In genomic region chr15:66570842-66571241, GRCh38 we compare ENCODE assay signal across 17 cellular contexts. TPM values are rescaled to one million over a fixed set of nuclear protein-coding genes. Genes with fewer than 3 reads are reported as not detected.
A peak's percentile ranks its signal among the peaks of the same experiment; 100 is the strongest.
DNase-seq lines count a peak whose midpoint lies in the region; ATAC-seq and TF ChIP-seq lines count a peak whose summit lies in the region.
"Had no signal": no experiment of that assay in that cellular context is flagged by ENCODE, and none has a peak within 500 bp of the region (broad histone marks: within the 10 kb centered on the region; RNA-seq: fewer than 3 reads in every experiment).

No MANE protein-coding gene starts in this region.

- H3K27ac ChIP-seq in WERI-Rb-1 (no peak overlapping the region), spleen (no peak overlapping the region)
- H3K27ac ChIP-seq: C4-2B had no signal

- no peaks in the 10 kb centered on the region for H3K9me3 ChIP-seq in WERI-Rb-1 (ENCODE audit: severe bottlenecking)
- no peaks in the 10 kb centered on the region for H3K9me3 ChIP-seq in spleen
- H3K9me3 ChIP-seq: BE2C had no signal

- no peak for ATAC-seq in left lobe of liver
- ATAC-seq: CD8-positive, alpha-beta T cell had no signal

- 88 to 95% (median 92%) methylated on average over 5 of the region's 5 CpGs for WGBS in spleen, 5 donors

- intact Hi-C loops in spleen (cut with DNase I; ENCODE audit: low total_unique reads), result no loop called here

- H3K4me3 ChIP-seq in WERI-Rb-1 (ENCODE audit: low read depth, low read length), result no peak overlapping the region
- no peak overlapping the region for H3K4me3 ChIP-seq in spleen

- TF ChIP-seq CTCF in WERI-Rb-1 (IDR thresholded peaks at IDR 0.05; ENCODE audit: low read depth, low read length) (no peak), spleen (IDR thresholded peaks at IDR 0.05 in 8 of 11, conservative IDR thresholded peaks at IDR 0.05 in 3 of 11) (no peak)

- H3K27me3 ChIP-seq in WERI-Rb-1 (ENCODE audit: insufficient read depth, low read depth, severe bottlenecking) (no peaks in the 10 kb centered on the region), spleen (replicated peaks in 1 of 7) (no peaks in the 10 kb centered on the region)
- H3K27me3 ChIP-seq: BE2C had no signal

- DNase-seq in NCI-H82 (lab: John Stamatoyannopoulos, UW) (peak; percentile 93), WERI-Rb-1 (peak; percentile 42), left lobe of liver (ENCODE audit: low spot score) (peak; percentile 24), spleen (peak; percentile 45), AG08395 (ENCODE audit: low spot score) (no peak), iPS-NIHi11 (ENCODE audit: low spot score) (no peak)
- DNase-seq in NK-92 treated with Interleukin-12 subunit alpha and Interleukin-12 subunit beta, amount 100 ng/mL, for 24 hours (lab: John Stamatoyannopoulos, UW), result no peak
- DNase-seq: BE2C; CD8-positive, alpha-beta T cell; COR-L47; DMS153; DMS79 treated with DMSO at 0.1 percent for 48 hours; EL; GOT3; H9 had no signal

- peaks cover 0 to 10% (median 3%) of the 10 kb centered on the region in 6 donors for H3K4me1 ChIP-seq in spleen

- H3K36me3 ChIP-seq in WERI-Rb-1, result no peaks in the 10 kb centered on the region
- no peaks in the 10 kb centered on the region for H3K36me3 ChIP-seq in spleen
- H3K36me3 ChIP-seq: BE2C had no signal

- TF ChIP-seq POLR2A in spleen (IDR thresholded peaks at IDR 0.05), result no peak

RNA-seq across cellular contexts. Expression of gene LCTL, which starts 5.0 kb away (rescaled TPM):
- total RNA-seq in left lobe of liver (not detected), spleen (not detected)
- not detected for polyA plus RNA-seq in spleen
- total RNA-seq: CD8-positive, alpha-beta T cell; HT-29 had no signal

Comparison
In these comparisons a context has a peak if more than half of its experiments do, and no peak if none do; other contexts are left out.
1. DNase-seq: peak in NCI-H82 (single experiment), WERI-Rb-1 (single experiment), left lobe of liver (single experiment) and spleen (single experiment); none in AG08395 (single experiment), iPS-NIHi11 (single experiment) and NK-92 treated with Interleukin-12 subunit alpha and Interleukin-12 subunit beta, amount 100 ng/mL, for 24 hours (single experiment).